Comparison of ENCODE assay signal across 20 cellular contexts in genomic region chr4:130054895-130055294, GRCh38.
DNase-seq lines count a peak whose midpoint lies in the region; ATAC-seq and TF ChIP-seq lines count a peak whose summit lies in the region.
"Had no signal": no experiment of that assay in that cellular context is flagged by ENCODE, and none has a peak within 500 bp of the region (broad histone marks: within the 10 kb centered on the region; RNA-seq: fewer than 3 reads in every experiment).

No MANE protein-coding gene starts in this region.

- intact Hi-C loops in MCF 10A (cut with micrococcal nuclease) (no loop called here), breast epithelium (cut with DNase I; ENCODE audit: low total_unique reads) (no loop called here)

- POLR2A ChIA-PET in MCF 10A (lab: Yijun Ruan, JAX): no interaction called here
- POLR2A ChIA-PET in activated CD4-positive, alpha-beta T cell treated with anti-CD3 and anti-CD28 coated beads, Interleukin-2, amount 10 ng/mL, durations not matched to agents 7 days and 5 days (lab: Charles Lee): no interaction called here
- POLR2A ChIA-PET in naive thymus-derived CD8-positive, alpha-beta T cell (lab: Charles Lee): no interaction called here

- CTCF ChIA-PET in MCF 10A (lab: Yijun Ruan, JAX): interaction anchor here (0.6 kb wide), 1 partner anchor 20 kb away, joined by 3 read pairs; no protein-coding TSS in a partner anchor
- CTCF ChIA-PET in activated CD4-positive, alpha-beta T cell treated with anti-CD3 and anti-CD28 coated beads, Interleukin-2, amount 10 ng/mL, durations not matched to agents 7 days and 5 days (lab: Charles Lee): no interaction called here

- H3K4me1 Mint-ChIP-seq in MCF 10A (ENCODE audit: insufficient read depth, unreplicated experiment): no peaks in the 10 kb centered on the region
- no peaks in the 10 kb centered on the region for H3K4me1 Mint-ChIP-seq in activated CD4-positive, alpha-beta T cell treated with anti-CD3 and anti-CD28 coated beads, Interleukin-2, amount 10 ng/mL, durations not matched to agents 7 days and 5 days
- H3K4me1 Mint-ChIP-seq in naive thymus-derived CD8-positive, alpha-beta T cell: no peaks in the 10 kb centered on the region
- H3K4me1 Mint-ChIP-seq: CD14-positive monocyte; CD4-positive, alpha-beta memory T cell had no signal

- no peaks in the 10 kb centered on the region for H3K27me3 ChIP-seq in breast epithelium
- H3K27me3 ChIP-seq: BLaER1 had no signal

- no peak for ATAC-seq in HG03521 (IDR thresholded peaks at IDR 0.05; ENCODE audit: unreplicated experiment)
- ATAC-seq in naive thymus-derived CD8-positive, alpha-beta T cell: no peak
- ATAC-seq: GM12878, K562 had no signal

- no peak overlapping the region for H3K27ac Mint-ChIP-seq in MCF 10A (ENCODE audit: low read depth, unreplicated experiment)
- no peak overlapping the region for H3K27ac Mint-ChIP-seq in activated CD4-positive, alpha-beta T cell treated with anti-CD3 and anti-CD28 coated beads, Interleukin-2, amount 10 ng/mL, durations not matched to agents 7 days and 5 days
- no peak overlapping the region for H3K27ac Mint-ChIP-seq in naive thymus-derived CD8-positive, alpha-beta T cell
- H3K27ac Mint-ChIP-seq: CD14-positive monocyte; CD4-positive, alpha-beta memory T cell; HFFc6 had no signal

- H3K4me3 ChIP-seq in breast epithelium: no peak overlapping the region
- H3K4me3 ChIP-seq: BLaER1, GM12878, K562 had no signal

- no peak overlapping the region for H3K27ac ChIP-seq in breast epithelium
- H3K27ac ChIP-seq: BLaER1, HL-60 had no signal

- H3K9me3 Mint-ChIP-seq in MCF 10A (ENCODE audit: unreplicated experiment): peaks cover 15% of the 10 kb centered on the region
- H3K9me3 Mint-ChIP-seq in activated CD4-positive, alpha-beta T cell treated with anti-CD3 and anti-CD28 coated beads, Interleukin-2, amount 10 ng/mL, durations not matched to agents 7 days and 5 days: no peaks in the 10 kb centered on the region
- H3K9me3 Mint-ChIP-seq in naive thymus-derived CD8-positive, alpha-beta T cell: peaks cover 0 to 17% (median 5%) of the 10 kb centered on the region in 9 donors

- no peak for TF ChIP-seq POLR2A in breast epithelium (IDR thresholded peaks at IDR 0.05)

- TSS peak; percentile 96 for BruUV-seq in MCF 10A (replicated peaks; lab: Mats Ljungman, UMichigan)

- H3K4me3 Mint-ChIP-seq in MCF 10A (ENCODE audit: unreplicated experiment): no peak overlapping the region
- H3K4me3 Mint-ChIP-seq in activated CD4-positive, alpha-beta T cell treated with anti-CD3 and anti-CD28 coated beads, Interleukin-2, amount 10 ng/mL, durations not matched to agents 7 days and 5 days: no peak overlapping the region
- H3K4me3 Mint-ChIP-seq in naive thymus-derived CD8-positive, alpha-beta T cell: no peak overlapping the region
- H3K4me3 Mint-ChIP-seq: CD14-positive monocyte; CD4-positive, alpha-beta memory T cell; HFFc6 had no signal

- no peaks in the 10 kb centered on the region for H3K9me3 ChIP-seq in breast epithelium
- H3K9me3 ChIP-seq: BLaER1 had no signal

- no peaks in the 10 kb centered on the region for H3K36me3 Mint-ChIP-seq in MCF 10A (ENCODE audit: insufficient read depth, unreplicated experiment)
- no peaks in the 10 kb centered on the region for H3K36me3 Mint-ChIP-seq in activated CD4-positive, alpha-beta T cell treated with anti-CD3 and anti-CD28 coated beads, Interleukin-2, amount 10 ng/mL, durations not matched to agents 7 days and 5 days (ENCODE audit: low read depth)
- H3K36me3 Mint-ChIP-seq in naive thymus-derived CD8-positive, alpha-beta T cell: peaks cover 0 to 6% (median 0%) of the 10 kb centered on the region in 3 donors
- H3K36me3 Mint-ChIP-seq: CD14-positive monocyte; CD4-positive, alpha-beta memory T cell had no signal

- no peaks in the 10 kb centered on the region for H3K4me1 ChIP-seq in breast epithelium
- H3K4me1 ChIP-seq: BLaER1 had no signal

- DNase-seq in MCF 10A (ENCODE audit: unreplicated experiment): no peak
- no peak for DNase-seq in breast epithelium (ENCODE audit: low spot score in 2 of 2)
- DNase-seq in NCI-H460 (ENCODE audit: extremely low read depth, low read depth): peak; percentile 5
- DNase-seq in left kidney (ENCODE audit: low read depth, low spot score): peak; percentile 33
- no peak for DNase-seq in activated CD4-positive, alpha-beta T cell treated with anti-CD3 and anti-CD28 coated beads, Interleukin-2, amount 10 ng/mL, durations not matched to agents 7 days and 5 days
- DNase-seq in naive thymus-derived CD8-positive, alpha-beta T cell: no peak
- DNase-seq: 8988T; CD4-positive, alpha-beta memory T cell; DMS53; DND-41; EL; HCEC 1CT; HFFc6; IMR-90 had no signal

- TF ChIP-seq CTCF in MCF 10A (IDR thresholded peaks at IDR 0.05; ENCODE audit: unreplicated experiment): no peak
- no peak for TF ChIP-seq CTCF in breast epithelium (IDR thresholded peaks at IDR 0.05)

- no peaks in the 10 kb centered on the region for H3K36me3 ChIP-seq in breast epithelium
- H3K36me3 ChIP-seq: BLaER1 had no signal

- H3K27me3 Mint-ChIP-seq in MCF 10A (ENCODE audit: insufficient read depth, unreplicated experiment): no peaks in the 10 kb centered on the region
- H3K27me3 Mint-ChIP-seq in activated CD4-positive, alpha-beta T cell treated with anti-CD3 and anti-CD28 coated beads, Interleukin-2, amount 10 ng/mL, durations not matched to agents 7 days and 5 days: no peaks in the 10 kb centered on the region
- H3K27me3 Mint-ChIP-seq in naive thymus-derived CD8-positive, alpha-beta T cell: peaks cover 0 to 3% (median 0%) of the 10 kb centered on the region in 5 donors
- H3K27me3 Mint-ChIP-seq: CD4-positive, alpha-beta memory T cell had no signal

Comparison
In these comparisons a context has a peak if more than half of its experiments do, and no peak if none do; other contexts are left out.
1. DNase-seq: peak in NCI-H460 (single experiment) and left kidney (single experiment); none in MCF 10A (single experiment), breast epithelium (0 of 2), activated CD4-positive, alpha-beta T cell treated with anti-CD3 and anti-CD28 coated beads, Interleukin-2, amount 10 ng/mL, durations not matched to agents 7 days and 5 days (single experiment) and naive thymus-derived CD8-positive, alpha-beta T cell (0 of 10).